Comparison of ENCODE assay signal across 8 cellular contexts in the genomic region with DNA sequence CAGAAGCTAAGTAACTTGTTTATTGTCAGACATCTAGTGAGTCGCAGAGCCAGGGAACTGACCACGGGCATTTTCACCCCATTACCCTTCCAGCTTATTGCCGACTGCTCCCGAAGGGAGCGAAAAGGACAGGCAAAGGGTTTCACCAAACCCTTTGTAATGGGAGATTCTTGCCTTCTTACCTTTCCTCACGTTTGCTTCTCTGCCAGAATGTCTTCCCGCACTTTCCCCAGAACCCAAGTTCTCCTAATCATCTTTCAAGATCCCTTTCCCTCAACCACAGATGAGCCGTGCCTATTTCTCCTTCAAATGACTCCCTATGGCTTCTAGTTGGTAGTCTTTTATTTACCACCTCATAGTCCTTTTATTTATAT. TPM values are rescaled to one million over a fixed set of nuclear protein-coding genes. Genes with fewer than 3 reads are reported as not detected.
DNase-seq lines count a peak whose midpoint lies in the region; ATAC-seq, FAIRE-seq and TF ChIP-seq lines count a peak whose summit lies in the region.

No MANE protein-coding gene starts in this region.

- WGBS in testis, 2 donors, result 0% methylated on average over 8 of the region's 8 CpGs

- peaks cover 12% of the 10 kb centered on the region for H3K36me3 ChIP-seq in cardiac muscle cell
- peaks cover 0 to 10% of the 10 kb centered on the region in 2 donors for H3K36me3 ChIP-seq in kidney (ENCODE audit: control insufficient read depth in 1 of 2, insufficient read depth in 2 of 2, low read length in 2 of 2)
- no peaks in the 10 kb centered on the region for H3K36me3 ChIP-seq in testis (ENCODE audit: low read depth, missing control alignments)

- peak overlapping the region; percentile 80 to 90 for H3K9ac ChIP-seq in kidney (ENCODE audit: low read length in 2 of 2)

- H3K4me1 Mint-ChIP-seq in activated naive CD8-positive, alpha-beta T cell treated with anti-CD3 and anti-CD28 coated beads, Interleukin-2, amount 50 U/mL, for 24 hours, result peaks cover 57% of the 10 kb centered on the region

- intact Hi-C loops in Right ventricle myocardium superior (cut with DNase I), result no loop called here
- intact Hi-C loops in kidney (cut with DNase I), result no loop called here
- intact Hi-C loops in testis (cut with DNase I; ENCODE audit: low total_unique reads), result no loop called here

- no peak for ATAC-seq in Right ventricle myocardium superior (ENCODE audit: poor library complexity)
- ATAC-seq in activated naive CD8-positive, alpha-beta T cell treated with anti-CD3 and anti-CD28 coated beads, Interleukin-2, amount 50 U/mL, for 24 hours, result no peak

- H3K27ac ChIP-seq in cardiac muscle cell (peak overlapping the region; percentile 94), kidney (ENCODE audit: low read depth in 2 of 2, low read length in 2 of 2) (peak overlapping the region; percentile 81 to 82), testis (peak overlapping the region; percentile 93 to 94)

- H3K36me3 Mint-ChIP-seq in activated naive CD8-positive, alpha-beta T cell treated with anti-CD3 and anti-CD28 coated beads, Interleukin-2, amount 50 U/mL, for 24 hours (ENCODE audit: low read depth), result peaks cover 59% of the 10 kb centered on the region

- H3K4me3 ChIP-seq in cardiac muscle cell (peak overlapping the region; percentile 94), kidney (ENCODE audit: low read length in 2 of 2) (peak overlapping the region; percentile 82 to 100), testis (peak overlapping the region; percentile 100)

- TF ChIP-seq POLR2A in testis (IDR thresholded peaks at IDR 0.05), result no peak

- H3K9me3 ChIP-seq in cardiac muscle cell (ENCODE audit: low read depth) (no peaks in the 10 kb centered on the region), kidney (ENCODE audit: control insufficient read depth in 1 of 2, low read length in 2 of 2) (no peaks in the 10 kb centered on the region), testis (no peaks in the 10 kb centered on the region)

- DNase-seq in cardiac muscle cell (ENCODE audit: low read depth in 1 of 2, low spot score in 1 of 2) (no peak), Right ventricle myocardium superior (no peak), kidney (no peak), testis (no peak), NCI-H1436 treated with DMSO at 0.1 percent for 48 hours (lab: John Stamatoyannopoulos, UW) (no peak)
- DNase-seq in activated naive CD8-positive, alpha-beta T cell treated with anti-CD3 and anti-CD28 coated beads, Interleukin-2, amount 50 U/mL, for 24 hours, result no peak
- no peak for DNase-seq in stimulated activated CD4-positive, alpha-beta T cell treated with anti-CD3 and anti-CD28 coated beads, Interleukin-2, amount 100 ng/mL, for 48 hours
- DNase-seq in stimulated activated naive CD4-positive, alpha-beta T cell treated with Interleukin-2 at 50 U/mL for 16 hours (lab: John Stamatoyannopoulos, UW), result no peak

- no peaks in the 10 kb centered on the region for H3K27me3 ChIP-seq in cardiac muscle cell
- H3K27me3 ChIP-seq in testis, result no peaks in the 10 kb centered on the region

- H3K27me3 Mint-ChIP-seq in activated naive CD8-positive, alpha-beta T cell treated with anti-CD3 and anti-CD28 coated beads, Interleukin-2, amount 50 U/mL, for 24 hours, result no peaks in the 10 kb centered on the region

- no peaks in the 10 kb centered on the region for H3K9me3 Mint-ChIP-seq in activated naive CD8-positive, alpha-beta T cell treated with anti-CD3 and anti-CD28 coated beads, Interleukin-2, amount 50 U/mL, for 24 hours

- H3K4me3 Mint-ChIP-seq in activated naive CD8-positive, alpha-beta T cell treated with anti-CD3 and anti-CD28 coated beads, Interleukin-2, amount 50 U/mL, for 24 hours, result peak overlapping the region; percentile 100

- H3K27ac Mint-ChIP-seq in activated naive CD8-positive, alpha-beta T cell treated with anti-CD3 and anti-CD28 coated beads, Interleukin-2, amount 50 U/mL, for 24 hours, result peak overlapping the region; percentile 100

- TF ChIP-seq CTCF in cardiac muscle cell (IDR thresholded peaks at IDR 0.05; ENCODE audit: low read depth, low read length) (no peak), kidney (IDR thresholded peaks at IDR 0.05; ENCODE audit: borderline replicate concordance, extremely low read depth, insufficient read depth) (no peak), testis (IDR thresholded peaks at IDR 0.05) (no peak)

- no peak for FAIRE-seq in kidney (lab: Jason Lieb, UNC)

- H3K4me1 ChIP-seq in cardiac muscle cell (ENCODE audit: low read depth) (peaks cover 25% of the 10 kb centered on the region), kidney (ENCODE audit: control insufficient read depth in 1 of 2, insufficient read depth in 1 of 2, low read depth in 1 of 2, low read length in 2 of 2) (peaks cover 8 to 21% of the 10 kb centered on the region in 2 donors), testis (peaks cover 20% of the 10 kb centered on the region)

RNA-seq across cellular contexts. Expression of a gene that starts 0.5 kb away (rescaled TPM):
- total RNA-seq in cardiac muscle cell (35.3 and 46.9 TPM in 2 replicates), Right ventricle myocardium superior (30.5 TPM), kidney (90.8 TPM), testis (10 to 100 TPM; 67.9 to 76.5 TPM)
- polyA plus RNA-seq in cardiac muscle cell (87.1 and 104 TPM in 2 replicates), kidney (ENCODE audit: insufficient read depth, low read depth, low replicate concordance) (23.1 TPM), testis (ENCODE audit: insufficient read depth, low read depth, low replicate concordance) (57.2 TPM)

RNA-seq across cellular contexts. Expression of a gene that starts 30.8 kb away (rescaled TPM):
- total RNA-seq in cardiac muscle cell (65.3 and 67.1 TPM in 2 replicates), Right ventricle myocardium superior (19.1 TPM), kidney (51.7 TPM), testis (10 to 100 TPM; 65.8 to 69.0 TPM)
- polyA plus RNA-seq in cardiac muscle cell (115 and 133 TPM in 2 replicates), kidney (ENCODE audit: insufficient read depth, low read depth, low replicate concordance) (39.3 TPM), testis (ENCODE audit: insufficient read depth, low read depth, low replicate concordance) (62.2 TPM)

RNA-seq across cellular contexts. Expression of a gene that starts 31.5 kb away (rescaled TPM):
- total RNA-seq in cardiac muscle cell (13.7 and 14.7 TPM in 2 replicates), Right ventricle myocardium superior (2.3 TPM), kidney (11.2 TPM), testis (10 to 100 TPM; 20.1 to 22.5 TPM)
- polyA plus RNA-seq in cardiac muscle cell (21.6 and 27.4 TPM in 2 replicates), kidney (ENCODE audit: insufficient read depth, low read depth, low replicate concordance) (3.6 TPM), testis (ENCODE audit: insufficient read depth, low read depth, low replicate concordance) (14.9 TPM)

RNA-seq across cellular contexts. Expression of a gene that starts 38.7 kb away (rescaled TPM):
- total RNA-seq in cardiac muscle cell (0.04 and 0.06 TPM in 2 replicates), Right ventricle myocardium superior (not detected), kidney (0.19 TPM), testis (1 to 10 TPM; 1.3 to 4.7 TPM)
- polyA plus RNA-seq in cardiac muscle cell (0.06 and 0.98 TPM in 2 replicates), kidney (ENCODE audit: insufficient read depth, low read depth, low replicate concordance) (0.26 TPM), testis (ENCODE audit: insufficient read depth, low read depth, low replicate concordance) (5.9 TPM)
